ENCODE assay signal across 22 cellular contexts in genomic region chrX:148620023-148620422, GRCh38.
DNase-seq lines count a peak whose midpoint lies in the region; ATAC-seq and TF ChIP-seq lines count a peak whose summit lies in the region.
"Had no signal": no experiment of that assay in that cellular context is flagged by ENCODE, and none has a peak within 500 bp of the region (broad histone marks: within the 10 kb centered on the region; RNA-seq: fewer than 3 reads in every experiment).

No MANE protein-coding gene starts in this region.

- peak overlapping the region in 8 of 11 experiments; percentile 23 to 63 (median 45); a peak in 14 of 22 replicates for H3K4me2 ChIP-seq in BLaER1 treated with 17β-estradiol and CSF1 and Interleukin-3, amounts not matched to agents 10 nM and 100 nM
- H3K4me2 ChIP-seq: A549 had no signal

- H3K4me3 ChIP-seq in BLaER1 treated with 17β-estradiol and CSF1 and Interleukin-3, amounts not matched to agents 10 nM and 100 nM = no peak overlapping the region
- H3K4me3 ChIP-seq in brain microvascular endothelial cell (ENCODE audit: low read depth, low read length) = no peak overlapping the region
- H3K4me3 ChIP-seq: A549, SK-N-MC had no signal

- in situ Hi-C loops in brain microvascular endothelial cell (cut with HindIII; ENCODE audit: low pct_ligation_motif_present, low sequenced_read_pairs) = no loop called here

- no peak overlapping the region for H3K4me3 Mint-ChIP-seq in progenitor cell of endocrine pancreas (ENCODE audit: low read depth)
- H3K4me3 Mint-ChIP-seq: B cell, IgD-negative memory B cell had no signal

- peaks cover 19 to 39% (median 31%) of the 10 kb centered on the region in 11 experiments for H3K9me3 ChIP-seq in BLaER1 treated with 17β-estradiol and CSF1 and Interleukin-3, amounts not matched to agents 10 nM and 100 nM (replicated peaks in 1 of 11)
- H3K9me3 ChIP-seq: A549 had no signal

- H3K9ac ChIP-seq in BLaER1 treated with 17β-estradiol and CSF1 and Interleukin-3, amounts not matched to agents 10 nM and 100 nM = no peak overlapping the region

- H4K20me1 ChIP-seq in BLaER1 treated with 17β-estradiol and CSF1 and Interleukin-3, amounts not matched to agents 10 nM and 100 nM = peaks cover 0 to 58% (median 0%) of the 10 kb centered on the region in 11 experiments; a peak in 7 of 22 replicates

- peak; percentile 30 for DNase-seq in LHCN-M2 (ENCODE audit: low read depth)
- DNase-seq in astrocyte of the hippocampus (ENCODE audit: low read depth, low spot score) = peak; percentile 33
- DNase-seq in SIG-M5 treated with dmso at 0.1 percent for 504 hours (lab: John Stamatoyannopoulos, UW; ENCODE audit: unreplicated experiment) = no peak
- no peak for DNase-seq in brain microvascular endothelial cell
- no peak for DNase-seq in progenitor cell of endocrine pancreas (ENCODE audit: low spot score, unreplicated experiment)
- DNase-seq: DMS153, NCI-H1048, NCI-H1417, NCI-H1694, NCI-H2081, NCI-H2227 treated with DMSO at 0.1 percent for 48 hours, NCI-H510A, NCI-H69, SHP77 treated with DMSO at 0.1 percent for 48 hours had no signal

- no peak overlapping the region for H3K27ac Mint-ChIP-seq in progenitor cell of endocrine pancreas
- H3K27ac Mint-ChIP-seq: B cell, IgD-negative memory B cell had no signal

- no peak overlapping the region; a peak in 1 of 22 replicates for H3K27ac ChIP-seq in BLaER1 treated with 17β-estradiol and CSF1 and Interleukin-3, amounts not matched to agents 10 nM and 100 nM
- no peak overlapping the region for H3K27ac ChIP-seq in brain microvascular endothelial cell
- H3K27ac ChIP-seq: A549, SK-N-MC had no signal

- H3K27me3 Mint-ChIP-seq in progenitor cell of endocrine pancreas = no peaks in the 10 kb centered on the region
- H3K27me3 Mint-ChIP-seq: B cell had no signal

- no peak for TF ChIP-seq CTCF in brain microvascular endothelial cell (IDR thresholded peaks at IDR 0.05; ENCODE audit: low read depth, low read length, missing control alignments)
- no peak for TF ChIP-seq CTCF in progenitor cell of endocrine pancreas (IDR thresholded peaks at IDR 0.05; ENCODE audit: unreplicated experiment)

- peaks cover 3% of the 10 kb centered on the region for H3K4me1 Mint-ChIP-seq in progenitor cell of endocrine pancreas (ENCODE audit: low read depth)
- H3K4me1 Mint-ChIP-seq: B cell, IgD-negative memory B cell had no signal

- no peaks in the 10 kb centered on the region for H3K27me3 ChIP-seq in BLaER1 treated with 17β-estradiol and CSF1 and Interleukin-3, amounts not matched to agents 10 nM and 100 nM
- no peaks in the 10 kb centered on the region for H3K27me3 ChIP-seq in brain microvascular endothelial cell (replicated peaks)

- ATAC-seq in HG03025 (IDR thresholded peaks at IDR 0.05; ENCODE audit: low FRiP score, unreplicated experiment) = no peak
- ATAC-seq: A549, HCT116, Panc1 had no signal

- H3K9me3 Mint-ChIP-seq in progenitor cell of endocrine pancreas (ENCODE audit: low read depth) = peaks cover 7% of the 10 kb centered on the region

- peaks cover 0 to 40% (median under 1%) of the 10 kb centered on the region in 11 experiments; a peak in 10 of 22 replicates for H3K36me3 ChIP-seq in BLaER1 treated with 17β-estradiol and CSF1 and Interleukin-3, amounts not matched to agents 10 nM and 100 nM
- H3K36me3 ChIP-seq in brain microvascular endothelial cell (replicated peaks) = no peaks in the 10 kb centered on the region

- H3K36me3 Mint-ChIP-seq in progenitor cell of endocrine pancreas (ENCODE audit: insufficient read depth) = no peaks in the 10 kb centered on the region
- H3K36me3 Mint-ChIP-seq: IgD-negative memory B cell had no signal

- H3K4me1 ChIP-seq in BLaER1 treated with 17β-estradiol and CSF1 and Interleukin-3, amounts not matched to agents 10 nM and 100 nM = peaks cover 0 to 37% (median 22%) of the 10 kb centered on the region in 10 experiments; a peak in 15 of 20 replicates
- H3K4me1 ChIP-seq: A549 had no signal

Comparison
In these comparisons a context has a peak if more than half of its experiments do, and no peak if none do; other contexts are left out.
1. DNase-seq: peak in LHCN-M2 (single experiment) and astrocyte of the hippocampus (single experiment); none in SIG-M5 treated with dmso at 0.1 percent for 504 hours (single experiment), brain microvascular endothelial cell (single experiment) and progenitor cell of endocrine pancreas (single experiment).